ENCODE assay signal across 27 cellular contexts in the genomic region with DNA sequence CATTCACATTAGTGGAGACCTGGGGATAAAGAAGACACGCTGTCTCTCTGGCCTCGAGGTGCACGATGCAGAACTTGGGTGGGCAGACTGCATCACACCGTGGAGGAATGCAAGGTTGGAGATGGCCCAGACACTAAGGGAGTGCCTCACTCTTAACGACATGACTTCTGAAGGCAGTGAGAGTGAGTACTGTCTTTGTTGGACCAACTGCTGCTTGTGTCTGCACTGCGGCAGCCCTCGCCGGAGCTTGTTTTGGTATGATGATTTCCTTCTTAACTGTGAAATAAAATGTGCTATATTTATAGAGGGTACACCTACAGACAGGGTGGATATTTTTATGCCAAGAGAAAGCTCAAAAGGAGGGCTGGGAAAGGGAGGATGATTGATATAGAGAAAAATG.
"Had no signal": no experiment of that assay in that cellular context is flagged by ENCODE, and none has a peak within 500 bp of the region (broad histone marks: within the 10 kb centered on the region; RNA-seq: fewer than 3 reads in every experiment).

No MANE protein-coding gene starts in this region.

- H3K36me3 Mint-ChIP-seq: activated CD8-positive, alpha-beta memory T cell treated with anti-CD3 and anti-CD28 coated beads, Interleukin-2, amount 10 ng/mL, durations not matched to agents 7 days and 5 days; activated naive CD4-positive, alpha-beta T cell treated with anti-CD3 and anti-CD28 coated beads, Interleukin-2, amount 50 U/mL, for 72 hours; brain had no signal

- DNase-seq: activated CD4-positive, alpha-beta T cell treated with anti-CD3 and anti-CD28 coated beads for 1 hour; activated CD4-positive, alpha-beta T cell treated with anti-CD3 and anti-CD28 coated beads, Interleukin-2, amount 10 ng/mL, durations not matched to agents 24 days and 14 days; activated CD4-positive, alpha-beta T cell treated with anti-CD3 and anti-CD28 coated beads, Interleukin-2, amount 50 U/mL, for 48 hours; activated CD8-positive, alpha-beta memory T cell treated with anti-CD3 and anti-CD28 coated beads, Interleukin-2, amount 10 ng/mL, durations not matched to agents 7 days and 5 days; activated effector memory CD4-positive, alpha-beta T cell treated with Interleukin-2 at 50 U/mL for 16 hours; activated naive CD4-positive, alpha-beta T cell treated with Interleukin-2 at 50 U/mL for 16 hours; activated naive CD8-positive, alpha-beta T cell treated with anti-CD3 and anti-CD28 coated beads, Interleukin-2, amount 50 U/mL, for 24 hours; activated T-cell treated with anti-CD3 and anti-CD28 coated beads, Interleukin-2, amount 50 U/mL, for 24 hours; amniotic stem cell; IMR-90; Kasumi-1; KBM-7; NCI-H1092; NCI-H1417 treated with DMSO at 0.1 percent for 48 hours; NCI-H1694; NCI-H2029; NCI-H2107; NCI-H2171 treated with DMSO at 0.1 percent for 48 hours; NCI-H226; NCI-H526; NCI-H774; SJCRH30; SK-N-SH; T-helper 1 cell had no signal

- H3K9me3 ChIP-seq: SJCRH30, SK-N-SH had no signal

- H3K4me1 ChIP-seq: SJCRH30 had no signal

- H3K27ac ChIP-seq: SJCRH30 had no signal

- H3K27me3 Mint-ChIP-seq: activated CD4-positive, alpha-beta T cell treated with anti-CD3 and anti-CD28 coated beads, Interleukin-2, amount 10 ng/mL, durations not matched to agents 24 days and 14 days; activated naive CD8-positive, alpha-beta T cell treated with anti-CD3 and anti-CD28 coated beads, Interleukin-2, amount 50 U/mL, for 24 hours; activated T-cell treated with anti-CD3 and anti-CD28 coated beads, Interleukin-2, amount 50 U/mL, for 24 hours had no signal

- ATAC-seq: activated naive CD4-positive, alpha-beta T cell treated with anti-CD3 and anti-CD28 coated beads, Interleukin-2, amount 50 U/mL, for 72 hours; activated naive CD8-positive, alpha-beta T cell treated with anti-CD3 and anti-CD28 coated beads, Interleukin-2, amount 50 U/mL, for 24 hours had no signal

- H3K9me3 Mint-ChIP-seq: activated CD4-positive, alpha-beta T cell treated with anti-CD3 and anti-CD28 coated beads, Interleukin-2, amount 10 ng/mL, durations not matched to agents 24 days and 14 days; activated naive CD4-positive, alpha-beta T cell treated with anti-CD3 and anti-CD28 coated beads, Interleukin-2, amount 50 U/mL, for 72 hours; activated naive CD8-positive, alpha-beta T cell treated with anti-CD3 and anti-CD28 coated beads, Interleukin-2, amount 50 U/mL, for 24 hours; activated T-cell treated with anti-CD3 and anti-CD28 coated beads, Interleukin-2, amount 50 U/mL, for 24 hours; activated T-helper 1 cell treated with anti-CD3 and anti-CD28 coated beads, Interleukin-12 subunit alpha, Interleukin-12 subunit beta, Interleukin-2, Interleukin-4 antibody, amounts not matched to agents 30 ng/mL and 10 ng/mL and 1 ng/mL, durations not matched to agents 14 hours and 24 hours and 36 hours; brain had no signal

- H3K27me3 ChIP-seq: SJCRH30 had no signal

- H3K4me1 Mint-ChIP-seq: activated naive CD8-positive, alpha-beta T cell treated with anti-CD3 and anti-CD28 coated beads, Interleukin-2, amount 50 U/mL, for 24 hours had no signal

- H3K27ac Mint-ChIP-seq: activated CD4-positive, alpha-beta T cell treated with anti-CD3 and anti-CD28 coated beads, Interleukin-2, amount 10 ng/mL, durations not matched to agents 24 days and 14 days; activated CD8-positive, alpha-beta memory T cell treated with anti-CD3 and anti-CD28 coated beads, Interleukin-2, amount 10 ng/mL, durations not matched to agents 7 days and 5 days; activated naive CD4-positive, alpha-beta T cell treated with anti-CD3 and anti-CD28 coated beads, Interleukin-2, amount 50 U/mL, for 72 hours; activated naive CD8-positive, alpha-beta T cell treated with anti-CD3 and anti-CD28 coated beads, Interleukin-2, amount 50 U/mL, for 24 hours; activated T-cell treated with anti-CD3 and anti-CD28 coated beads, Interleukin-2, amount 50 U/mL, for 24 hours; activated T-helper 1 cell treated with anti-CD3 and anti-CD28 coated beads, Interleukin-12 subunit alpha, Interleukin-12 subunit beta, Interleukin-2, Interleukin-4 antibody, amounts not matched to agents 30 ng/mL and 10 ng/mL and 1 ng/mL, durations not matched to agents 14 hours and 24 hours and 36 hours had no signal

- H3K36me3 ChIP-seq: SJCRH30 had no signal

- H3K4me3 ChIP-seq: SJCRH30 had no signal

- H3K4me3 Mint-ChIP-seq: activated CD4-positive, alpha-beta T cell treated with anti-CD3 and anti-CD28 coated beads, Interleukin-2, amount 10 ng/mL, durations not matched to agents 24 days and 14 days; activated CD8-positive, alpha-beta memory T cell treated with anti-CD3 and anti-CD28 coated beads, Interleukin-2, amount 10 ng/mL, durations not matched to agents 7 days and 5 days; activated naive CD8-positive, alpha-beta T cell treated with anti-CD3 and anti-CD28 coated beads, Interleukin-2, amount 50 U/mL, for 24 hours; activated T-cell treated with anti-CD3 and anti-CD28 coated beads, Interleukin-2, amount 50 U/mL, for 24 hours; activated T-helper 1 cell treated with anti-CD3 and anti-CD28 coated beads, Interleukin-12 subunit alpha, Interleukin-12 subunit beta, Interleukin-2, Interleukin-4 antibody, amounts not matched to agents 30 ng/mL and 10 ng/mL and 1 ng/mL, durations not matched to agents 14 hours and 24 hours and 36 hours; brain had no signal
